ENCODE assay signal across 19 cellular contexts in genomic region chr1:8690253-8690525, GRCh38.
"Had no signal": no experiment of that assay in that cellular context is flagged by ENCODE, and none has a peak within 500 bp of the region (broad histone marks: within the 10 kb centered on the region; RNA-seq: fewer than 3 reads in every experiment).

No MANE protein-coding gene starts in this region.

- H2AFZ ChIP-seq: parathyroid adenoma had no signal

- H3K9ac ChIP-seq: parathyroid adenoma had no signal

- H3K36me3 Mint-ChIP-seq: natural killer cell treated with Interleukin-12 subunit alpha and Interleukin-12 subunit beta and Interleukin-15 and Interleukin-18, amount 100 ng/mL, for 72 hours had no signal

- ATAC-seq: activated CD8-positive, alpha-beta T cell treated with anti-CD3 and anti-CD28 coated beads for 36 hours; effector memory CD8-positive, alpha-beta T cell; mucosa of descending colon; natural killer cell treated with Interleukin-12 subunit alpha and Interleukin-12 subunit beta and Interleukin-15 and Interleukin-18, amount 100 ng/mL, for 72 hours had no signal

- H3K4me3 Mint-ChIP-seq: activated CD8-positive, alpha-beta T cell treated with anti-CD3 and anti-CD28 coated beads for 36 hours; activated naive CD8-positive, alpha-beta T cell treated with anti-CD3 and anti-CD28 coated beads, Interleukin-2, amount 10 ng/mL, durations not matched to agents 7 days and 5 days; brain; effector memory CD8-positive, alpha-beta T cell; natural killer cell treated with Interleukin-12 subunit alpha and Interleukin-12 subunit beta and Interleukin-15 and Interleukin-18, amount 100 ng/mL, for 72 hours; stimulated activated naive CD8-positive, alpha-beta T cell treated with anti-CD3 and anti-CD28 coated beads, Interleukin-15, Interleukin-2, amounts not matched to agents 100 ng/mL and 50 ng/mL, for 24 hours had no signal

- DNase-seq: activated CD4-positive, alpha-beta T cell treated with anti-CD3 and anti-CD28 coated beads for 4 hours; activated CD8-positive, alpha-beta T cell treated with anti-CD3 and anti-CD28 coated beads for 36 hours; activated naive CD4-positive, alpha-beta T cell treated with Interleukin-2 at 50 U/mL for 16 hours; activated naive CD8-positive, alpha-beta T cell treated with anti-CD3 and anti-CD28 coated beads, Interleukin-2, amount 10 ng/mL, durations not matched to agents 7 days and 5 days; activated T-cell treated with anti-CD3 and anti-CD28 coated beads, Interleukin-2, amount 50 U/mL, for 1 hour; amygdala; caudate nucleus; effector memory CD8-positive, alpha-beta T cell; mesenchymal stem cell; mucosa of descending colon; sigmoid colon; spleen; WERI-Rb-1 had no signal

- H3K27ac ChIP-seq: parathyroid adenoma, tibial nerve, WERI-Rb-1 had no signal

- H3K9me3 ChIP-seq: mucosa of descending colon, sigmoid colon had no signal

- H3K9me3 Mint-ChIP-seq: activated CD8-positive, alpha-beta T cell treated with anti-CD3 and anti-CD28 coated beads for 36 hours; effector memory CD8-positive, alpha-beta T cell; natural killer cell treated with Interleukin-12 subunit alpha and Interleukin-12 subunit beta and Interleukin-15 and Interleukin-18, amount 100 ng/mL, for 72 hours; stimulated activated naive CD8-positive, alpha-beta T cell treated with anti-CD3 and anti-CD28 coated beads, Interleukin-15, Interleukin-2, amounts not matched to agents 100 ng/mL and 50 ng/mL, for 24 hours had no signal

- H3K36me3 ChIP-seq: sigmoid colon, spleen, tibial nerve had no signal

- H3K27ac Mint-ChIP-seq: activated CD8-positive, alpha-beta T cell treated with anti-CD3 and anti-CD28 coated beads for 36 hours; activated naive CD8-positive, alpha-beta T cell treated with anti-CD3 and anti-CD28 coated beads, Interleukin-2, amount 10 ng/mL, durations not matched to agents 7 days and 5 days; activated T-helper 2 cell treated with anti-CD3 and anti-CD28 coated beads, Interferon-gamma antibody, Interleukin-2, Interleukin-4, amounts not matched to agents 10 μg/mL and 5 μg/mL and 100 μg/mL, durations not matched to agents 14 hours and 24 hours and 36 hours; effector memory CD8-positive, alpha-beta T cell; natural killer cell treated with Interleukin-12 subunit alpha and Interleukin-12 subunit beta and Interleukin-15 and Interleukin-18, amount 100 ng/mL, for 72 hours; stimulated activated naive CD8-positive, alpha-beta T cell treated with anti-CD3 and anti-CD28 coated beads, Interleukin-15, Interleukin-2, amounts not matched to agents 100 ng/mL and 50 ng/mL, for 24 hours had no signal

- H3K27me3 Mint-ChIP-seq: activated CD8-positive, alpha-beta T cell treated with anti-CD3 and anti-CD28 coated beads for 36 hours; activated naive CD8-positive, alpha-beta T cell treated with anti-CD3 and anti-CD28 coated beads, Interleukin-2, amount 10 ng/mL, durations not matched to agents 7 days and 5 days; brain; effector memory CD8-positive, alpha-beta T cell; natural killer cell treated with Interleukin-12 subunit alpha and Interleukin-12 subunit beta and Interleukin-15 and Interleukin-18, amount 100 ng/mL, for 72 hours; stimulated activated naive CD8-positive, alpha-beta T cell treated with anti-CD3 and anti-CD28 coated beads, Interleukin-15, Interleukin-2, amounts not matched to agents 100 ng/mL and 50 ng/mL, for 24 hours had no signal

- H3K27me3 ChIP-seq: sigmoid colon, spleen, tibial nerve had no signal

- H3K4me3 ChIP-seq: mucosa of descending colon, sigmoid colon, spleen, tibial nerve had no signal
